8 cellular contexts compared by ENCODE assay signal in the genomic region with DNA sequence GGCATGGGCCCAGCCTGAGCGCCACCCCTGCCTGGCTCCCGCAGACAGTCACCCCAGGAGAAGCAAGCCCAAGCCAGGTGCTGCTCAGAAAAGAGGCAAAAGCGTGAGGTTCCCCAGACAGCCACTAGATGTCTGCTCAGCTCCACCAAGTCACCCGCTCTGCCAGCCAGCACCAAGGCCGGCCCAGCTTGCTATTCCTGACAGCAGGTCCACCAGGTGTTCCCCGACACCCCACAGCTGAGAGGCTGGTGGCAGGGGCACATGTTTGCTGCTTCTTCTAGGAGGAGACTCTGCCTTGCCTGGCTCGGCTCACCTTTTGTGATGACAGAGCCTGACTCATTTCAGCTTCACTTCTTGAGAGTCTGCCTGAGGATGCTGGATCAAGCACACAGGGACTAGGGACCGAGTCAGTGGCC.
A peak's percentile ranks its signal among the peaks of the same experiment; 100 is the strongest.
DNase-seq lines count a peak whose midpoint lies in the region; ATAC-seq, FAIRE-seq and TF ChIP-seq lines count a peak whose summit lies in the region.

No MANE protein-coding gene starts in this region.

- DNase-seq in D721Med (ENCODE audit: insufficient read length, low spot score) (peak; percentile 74), NCI-H526 (lab: John Stamatoyannopoulos, UW) (peak; percentile 45 to 88), heart left ventricle (peak; percentile 42 to 67 (median 64)), prostate gland (ENCODE audit: low spot score) (peak; percentile 24)
- peak; percentile 22 for DNase-seq in activated naive CD8-positive, alpha-beta T cell treated with anti-CD3 and anti-CD28 coated beads for 36 hours
- no peak for DNase-seq in effector CD4-positive, alpha-beta T cell

- intact Hi-C loops in heart left ventricle (cut with DNase I), result loop anchor here (2.0 to 10.0 kb wide), 6 partner anchors 314 to 442 kb away; no protein-coding TSS in a partner anchor
- intact Hi-C loops in prostate gland (cut with DNase I), result loop anchor here (10.0 kb wide), 1 partner anchor 434 kb away; no protein-coding TSS in a partner anchor

- FAIRE-seq in D721Med (lab: Jason Lieb, UNC), result no peak

- no peaks in the 10 kb centered on the region for H3K36me3 ChIP-seq in heart left ventricle
- H3K36me3 ChIP-seq in prostate gland, result no peaks in the 10 kb centered on the region

- no peaks in the 10 kb centered on the region for H3K9me3 ChIP-seq in heart left ventricle
- no peaks in the 10 kb centered on the region for H3K9me3 ChIP-seq in prostate gland

- H3K27me3 ChIP-seq in heart left ventricle, result no peaks in the 10 kb centered on the region
- no peaks in the 10 kb centered on the region for H3K27me3 ChIP-seq in prostate gland (replicated peaks; ENCODE audit: insufficient read depth)

- TF ChIP-seq CTCF in D721Med (IDR thresholded peaks at IDR 0.05; ENCODE audit: insufficient read depth, missing control alignments), result peak; percentile 86
- peak; percentile 45 to 67 (median 58) for TF ChIP-seq CTCF in heart left ventricle (IDR thresholded peaks at IDR 0.05)
- peak in 2 of 4 experiments; percentile 39 to 49 for TF ChIP-seq CTCF in prostate gland (IDR thresholded peaks at IDR 0.05)

- no peaks in the 10 kb centered on the region for H3K27me3 Mint-ChIP-seq in activated naive CD8-positive, alpha-beta T cell treated with anti-CD3 and anti-CD28 coated beads for 36 hours

- no peak overlapping the region for H3K27ac ChIP-seq in heart left ventricle
- H3K27ac ChIP-seq in prostate gland, result no peak overlapping the region

- no peaks in the 10 kb centered on the region for H3K36me3 Mint-ChIP-seq in activated naive CD8-positive, alpha-beta T cell treated with anti-CD3 and anti-CD28 coated beads for 36 hours

- peaks cover 0 to 3% (median 0%) of the 10 kb centered on the region in 12 donors for H3K4me1 ChIP-seq in heart left ventricle
- H3K4me1 ChIP-seq in prostate gland (replicated peaks), result no peaks in the 10 kb centered on the region

- TF ChIP-seq POLR2A in heart left ventricle (IDR thresholded peaks at IDR 0.05), result no peak
- no peak for TF ChIP-seq POLR2A in prostate gland (IDR thresholded peaks at IDR 0.05)

- 37 to 56% (median 53%) methylated on average over 6 to 8 of the region's 8 CpGs for WGBS in heart left ventricle, 4 donors
- 32% methylated on average over 7 of the region's 8 CpGs for WGBS in prostate gland

- ATAC-seq in GM19328 (IDR thresholded peaks at IDR 0.05; ENCODE audit: unreplicated experiment), result peak; percentile 83
- ATAC-seq in HG03442 (IDR thresholded peaks at IDR 0.05; ENCODE audit: unreplicated experiment), result peak; percentile 92
- peak; percentile 48 to 83 (median 74) for ATAC-seq in heart left ventricle

- no peak overlapping the region for H3K4me3 Mint-ChIP-seq in activated naive CD8-positive, alpha-beta T cell treated with anti-CD3 and anti-CD28 coated beads for 36 hours

- no peak overlapping the region for H3K4me3 ChIP-seq in heart left ventricle
- no peak overlapping the region for H3K4me3 ChIP-seq in prostate gland

- H3K27ac Mint-ChIP-seq in activated naive CD8-positive, alpha-beta T cell treated with anti-CD3 and anti-CD28 coated beads for 36 hours, result no peak overlapping the region

- H3K9me3 Mint-ChIP-seq in activated naive CD8-positive, alpha-beta T cell treated with anti-CD3 and anti-CD28 coated beads for 36 hours, result no peaks in the 10 kb centered on the region

- H3K4me1 Mint-ChIP-seq in activated naive CD8-positive, alpha-beta T cell treated with anti-CD3 and anti-CD28 coated beads for 36 hours, result no peaks in the 10 kb centered on the region
